8 cellular contexts compared by ENCODE assay signal in genomic region chr19:29606420-29606747, GRCh38. TPM values are rescaled to one million over a fixed set of nuclear protein-coding genes. Genes with fewer than 3 reads are reported as not detected.
DNase-seq lines count a peak whose midpoint lies in the region; ATAC-seq and TF ChIP-seq lines count a peak whose summit lies in the region.

No MANE protein-coding gene starts in this region.

- H3K9ac ChIP-seq in HUES64 (ENCODE audit: low read depth, low read length) (peak overlapping the region; percentile 98), colonic mucosa (ENCODE audit: low read depth in 2 of 2, low read length in 2 of 2) (peak overlapping the region; percentile 86 to 98), muscle layer of colon (ENCODE audit: low read length) (peak overlapping the region; percentile 89)

- 1% methylated on average over 12 of the region's 12 CpGs for WGBS in HUES64

- H3K36me3 ChIP-seq in HUES64 (ENCODE audit: insufficient read depth, low read length) (peaks cover 7% of the 10 kb centered on the region), colonic mucosa (no peaks in the 10 kb centered on the region), muscle layer of colon (ENCODE audit: insufficient read depth, low read length) (peaks cover 18% of the 10 kb centered on the region)

- H3K4me1 ChIP-seq in HUES64 (ENCODE audit: insufficient read depth, low read length) = no peaks in the 10 kb centered on the region
- peaks cover 8% of the 10 kb centered on the region for H3K4me1 ChIP-seq in colonic mucosa
- peaks cover 9% of the 10 kb centered on the region for H3K4me1 ChIP-seq in muscle layer of colon (ENCODE audit: insufficient read depth, low read length)

- peak; percentile 16 for ATAC-seq in GM19395 (IDR thresholded peaks at IDR 0.05; ENCODE audit: unreplicated experiment)
- ATAC-seq in sciatic nerve = no peak

- H3K27ac ChIP-seq in HUES64 (ENCODE audit: low read depth, low read length) (0 out of 2 replicates have a peak overlapping the region, but pooled peaks have one; percentile 21), colonic mucosa (peak overlapping the region; percentile 81), muscle layer of colon (ENCODE audit: low read depth, low read length) (peak overlapping the region; percentile 97)

- H3K4me3 ChIP-seq in HUES64 (ENCODE audit: low read length) (peak overlapping the region; percentile 97), colonic mucosa (peak overlapping the region; percentile 76), muscle layer of colon (ENCODE audit: low read depth in 1 of 2, low read length in 2 of 2) (peak overlapping the region; percentile 93 to 99)

- DNase-seq in colonic mucosa (peak; percentile 25), GM19240 (ENCODE audit: insufficient read length, low spot score) (no peak), H4 (ENCODE audit: low spot score) (no peak), sciatic nerve (ENCODE audit: low spot score) (no peak)
- no peak for DNase-seq in stimulated activated naive CD4-positive, alpha-beta T cell treated with Interleukin-2 at 50 U/mL for 16 hours (lab: John Stamatoyannopoulos, UW)

- TF ChIP-seq CTCF in colonic mucosa (IDR thresholded peaks at IDR 0.05) = no peak

- intact Hi-C loops in colonic mucosa (cut with DNase I) (no loop called here), sciatic nerve (cut with DNase I) (no loop called here)

- H3K27me3 ChIP-seq in HUES64 (ENCODE audit: insufficient read depth, low read length) = no peaks in the 10 kb centered on the region
- H3K27me3 ChIP-seq in colonic mucosa = no peaks in the 10 kb centered on the region
- no peaks in the 10 kb centered on the region for H3K27me3 ChIP-seq in muscle layer of colon (ENCODE audit: control insufficient read depth in 1 of 2, insufficient read depth in 2 of 2, low read length in 2 of 2)

- no peaks in the 10 kb centered on the region for H3K9me3 ChIP-seq in HUES64 (ENCODE audit: insufficient read depth, low read depth, low read length)
- H3K9me3 ChIP-seq in colonic mucosa = no peaks in the 10 kb centered on the region
- H3K9me3 ChIP-seq in muscle layer of colon (ENCODE audit: low read length) = no peaks in the 10 kb centered on the region

RNA-seq across cellular contexts. Expression of gene POP4, which starts 0.3 kb away (rescaled TPM):
- polyA plus RNA-seq in HUES64 (2013, experiment 1 of 2) = 53.3 TPM
- 65.2 TPM for polyA plus RNA-seq in HUES64 (2013, experiment 2 of 2)
- total RNA-seq in colonic mucosa (10 to 100 TPM; 52.4 to 87.5 TPM), sciatic nerve (40.0 TPM)
- 104 and 116 TPM in 2 replicates for total RNA-seq in H4 (2014; rRNA removed; shearing (Covaris generic))

RNA-seq across cellular contexts. Expression of gene PLEKHF1, which starts 58.9 kb away (rescaled TPM):
- polyA plus RNA-seq in HUES64 (2013, experiment 1 of 2) = 3.9 TPM
- 5.1 TPM for polyA plus RNA-seq in HUES64 (2013, experiment 2 of 2)
- total RNA-seq in colonic mucosa (1 to 10 TPM; 2.8 to 3.4 TPM), sciatic nerve (30.4 TPM)
- total RNA-seq in H4 (2014; rRNA removed; shearing (Covaris generic)) = 9.2 and 9.9 TPM in 2 replicates

Comparison
In these comparisons a context has a peak if more than half of its experiments do, and no peak if none do; other contexts are left out.
1. H3K27ac ChIP-seq: peak in every context shown above with its lines; median percentile 97 in muscle layer of colon; 81 in colonic mucosa; 21 in HUES64.